1 cellular context compared by ENCODE assay signal in genomic region chr14:97723321-97723720, GRCh38.
TF ChIP-seq lines count a peak whose summit lies in the region.

No MANE protein-coding gene starts in this region.

TF ChIP-seq in H1, 55 proteins besides CTCF, POLR2A, EP300 and RAD21 (continued from another document):
- no peak for TF ChIP-seq JUND (IDR thresholded peaks at IDR 0.05; ENCODE audit: low read length)
- no peak for TF ChIP-seq POU5F1 (IDR thresholded peaks at IDR 0.05; ENCODE audit: low read depth, low read length)
- TF ChIP-seq BRCA1 (IDR thresholded peaks at IDR 0.05; ENCODE audit: low read depth, low read length), result no peak
- TF ChIP-seq KDM4A (IDR thresholded peaks at IDR 0.05; ENCODE audit: low read depth, low read length, severe bottlenecking), result no peak
- no peak for TF ChIP-seq EGR1 (IDR thresholded peaks at IDR 0.05; ENCODE audit: borderline replicate concordance, low read depth, low read length)
- TF ChIP-seq FOSL1 (IDR thresholded peaks at IDR 0.05; ENCODE audit: insufficient read depth, low read depth, low read length), result no peak
- TF ChIP-seq EZH2 (IDR thresholded peaks at IDR 0.05; ENCODE audit: low read depth, low read length, severe bottlenecking), result no peak
- TF ChIP-seq TAF7 (optimal IDR thresholded peaks at IDR 0.05; ENCODE audit: borderline replicate concordance, low read depth, low read length), result no peak
- no peak for TF ChIP-seq PHF8 (conservative IDR thresholded peaks at IDR 0.05; ENCODE audit: low read depth, low read length)
- no peak for TF ChIP-seq SAP30 (IDR thresholded peaks at IDR 0.05; ENCODE audit: insufficient read depth, insufficient replicate concordance, low read length)
- TF ChIP-seq SP1 (IDR thresholded peaks at IDR 0.05; ENCODE audit: low read depth, low read length), result no peak
- TF ChIP-seq RFX5 (IDR thresholded peaks at IDR 0.05; ENCODE audit: borderline replicate concordance, low read depth, low read length), result no peak
- no peak for TF ChIP-seq BACH1 (IDR thresholded peaks at IDR 0.05; ENCODE audit: low read length)
